Comparison of ENCODE assay signal across 1 cellular context in genomic region chr11:75667831-75668507, GRCh38.
TF ChIP-seq lines count a peak whose summit lies in the region.

No MANE protein-coding gene starts in this region.

TF ChIP-seq in WTC11, 78 proteins besides CTCF, POLR2A, EP300 and RAD21 (continued from another document):
- TF ChIP-seq STAT6 (CRISPR knock-in tag; conservative IDR thresholded peaks at IDR 0.05; ENCODE audit: low read depth) (no peak), ATF2 (CRISPR knock-in tag; IDR thresholded peaks at IDR 0.05; ENCODE audit: borderline replicate concordance, low read depth) (no peak), ERG (CRISPR knock-in tag; IDR thresholded peaks at IDR 0.05) (no peak), ZNF416 (CRISPR knock-in tag; IDR thresholded peaks at IDR 0.05) (no peak), ZNF263 (CRISPR knock-in tag; IDR thresholded peaks at IDR 0.05; ENCODE audit: low read depth) (no peak), AFF4 (CRISPR knock-in tag; IDR thresholded peaks at IDR 0.05; ENCODE audit: borderline replicate concordance) (no peak), ZNF532 (CRISPR knock-in tag; IDR thresholded peaks at IDR 0.05; ENCODE audit: borderline replicate concordance) (no peak), JUN (CRISPR knock-in tag; IDR thresholded peaks at IDR 0.05) (no peak)
